In genomic region chr18:36769611-36770314, GRCh38 we compare ENCODE assay signal across 10 cellular contexts. TPM values are rescaled to one million over a fixed set of nuclear protein-coding genes. Genes with fewer than 3 reads are reported as not detected.
DNase-seq lines count a peak whose midpoint lies in the region; ATAC-seq, FAIRE-seq and TF ChIP-seq lines count a peak whose summit lies in the region.
"Had no signal": no experiment of that assay in that cellular context is flagged by ENCODE, and none has a peak within 500 bp of the region (broad histone marks: within the 10 kb centered on the region; RNA-seq: fewer than 3 reads in every experiment).

No MANE protein-coding gene starts in this region.

- peaks cover 3% of the 10 kb centered on the region for H3K27me3 Mint-ChIP-seq in glutamatergic neuron (ENCODE audit: unreplicated experiment)

- H3K4me3 ChIP-seq in A549 (no peak overlapping the region), GM12865 (ENCODE audit: low read depth, low read length) (no peak overlapping the region), Peyer's patch (no peak overlapping the region)

- H3K4me1 ChIP-seq in A549 = no peaks in the 10 kb centered on the region
- H3K4me1 ChIP-seq in Peyer's patch = no peaks in the 10 kb centered on the region

- TF ChIP-seq CTCF in A549 (IDR thresholded peaks at IDR 0.05) = peak; percentile 20; the same call in 2 of the 3 replicates
- TF ChIP-seq CTCF in GM12865 (IDR thresholded peaks at IDR 0.05; ENCODE audit: insufficient read depth, low read depth, low read length, missing control alignments) = peak; percentile 53
- peak in 4 of 6 experiments; percentile 6 to 24 (median 23) for TF ChIP-seq CTCF in Peyer's patch (IDR thresholded peaks at IDR 0.05)
- peak; percentile 22 for TF ChIP-seq CTCF in glutamatergic neuron (IDR thresholded peaks at IDR 0.05; ENCODE audit: partially characterized antibody, unreplicated experiment)

- 39% methylated on average over 5 of the region's 6 CpGs for WGBS in A549 (ENCODE audit: missing lambda C conversion rate)

- FAIRE-seq in A549 (lab: Jason Lieb, UNC) = no peak

- peak in 1 of 2 experiments; percentile 23; a peak in 1 of 5 replicates for TF ChIP-seq RAD21 in A549 (conservative IDR thresholded peaks at IDR 0.05 in 1 of 2, IDR thresholded peaks at IDR 0.05 in 1 of 2)

- POLR2A ChIA-PET in A549 (lab: Yijun Ruan, JAX) = no interaction called here

- no peaks in the 10 kb centered on the region for H3K36me3 Mint-ChIP-seq in glutamatergic neuron (ENCODE audit: unreplicated experiment)
- H3K36me3 Mint-ChIP-seq: activated naive CD4-positive, alpha-beta T cell treated with anti-CD3 and anti-CD28 coated beads, Interleukin-2, amount 50 U/mL, for 72 hours had no signal

- H3K4me1 Mint-ChIP-seq in glutamatergic neuron (ENCODE audit: low read depth, unreplicated experiment) = no peaks in the 10 kb centered on the region

- peak; percentile 16 to 22 for DNase-seq in A549 (ENCODE audit: low read depth in 1 of 2, low spot score in 1 of 2)
- peak; percentile 39 for DNase-seq in GM12865 (ENCODE audit: low read depth)
- DNase-seq in Peyer's patch = no peak
- no peak for DNase-seq in glutamatergic neuron
- no peak for DNase-seq in effector CD8-positive, alpha-beta T cell (lab: John Stamatoyannopoulos, UW)
- no peak for DNase-seq in GM19238 (ENCODE audit: insufficient read length, low spot score)
- no peak for DNase-seq in SKM-1 (lab: John Stamatoyannopoulos, UW; ENCODE audit: unreplicated experiment)

- no peaks in the 10 kb centered on the region for H3K9me3 Mint-ChIP-seq in glutamatergic neuron (ENCODE audit: unreplicated experiment)
- H3K9me3 Mint-ChIP-seq: activated naive CD4-positive, alpha-beta T cell treated with anti-CD3 and anti-CD28 coated beads, Interleukin-2, amount 50 U/mL, for 72 hours had no signal

- H3K27ac ChIP-seq in A549 = no peak overlapping the region
- no peak overlapping the region for H3K27ac ChIP-seq in Peyer's patch
- H3K27ac ChIP-seq: RWPE1 had no signal

- no peaks in the 10 kb centered on the region for H3K36me3 ChIP-seq in Peyer's patch

- H3K9me3 ChIP-seq in A549 (no peaks in the 10 kb centered on the region), Peyer's patch (no peaks in the 10 kb centered on the region)

- TF ChIP-seq EP300 in A549 (IDR thresholded peaks at IDR 0.05) = no peak

- TF ChIP-seq POLR2A in A549 (IDR thresholded peaks at IDR 0.05; ENCODE audit: low read length) (no peak), Peyer's patch (IDR thresholded peaks at IDR 0.05) (no peak)

- H3K4me3 Mint-ChIP-seq in glutamatergic neuron (ENCODE audit: unreplicated experiment) = no peak overlapping the region

- no peaks in the 10 kb centered on the region for H3K27me3 ChIP-seq in Peyer's patch

- H3K27ac Mint-ChIP-seq in glutamatergic neuron (ENCODE audit: unreplicated experiment) = no peak overlapping the region
- H3K27ac Mint-ChIP-seq: activated naive CD4-positive, alpha-beta T cell treated with anti-CD3 and anti-CD28 coated beads, Interleukin-2, amount 50 U/mL, for 72 hours had no signal

- no peak overlapping the region for H3K4me2 ChIP-seq in A549

- CTCF ChIA-PET in A549 (lab: Yijun Ruan, JAX) = interaction anchor here (1.0 kb wide), 2 partner anchors 39 to 82 kb away, joined by 3 read pairs; no protein-coding TSS in a partner anchor

- ATAC-seq in A549 (peak in 1 of 2 experiments; percentile 84; a peak in 3 of 6 replicates), HG03565 (IDR thresholded peaks at IDR 0.05; ENCODE audit: unreplicated experiment) (no peak)

TF ChIP-seq in A549, 52 proteins besides CTCF, POLR2A, EP300 and RAD21:
- no peak for TF ChIP-seq E2F6 (IDR thresholded peaks at IDR 0.05; ENCODE audit: borderline replicate concordance, low read depth)
- no peak for TF ChIP-seq ZFP36 (IDR thresholded peaks at IDR 0.05; ENCODE audit: borderline replicate concordance, partially characterized antibody)
- no peak for TF ChIP-seq KDM5A (IDR thresholded peaks at IDR 0.05)
- no peak for TF ChIP-seq FOSB (CRISPR knock-in tag; IDR thresholded peaks at IDR 0.05)
- TF ChIP-seq EHF (CRISPR knock-in tag; IDR thresholded peaks at IDR 0.05) = no peak
- TF ChIP-seq CBX2 (IDR thresholded peaks at IDR 0.05; ENCODE audit: borderline replicate concordance, low read depth) = no peak
- TF ChIP-seq NPAS2 (CRISPR knock-in tag; IDR thresholded peaks at IDR 0.05; ENCODE audit: borderline replicate concordance) = no peak
- TF ChIP-seq RARB (CRISPR knock-in tag; IDR thresholded peaks at IDR 0.05) = no peak
- TF ChIP-seq RNF2 (IDR thresholded peaks at IDR 0.05; ENCODE audit: borderline replicate concordance, low read depth) = no peak
- no peak for TF ChIP-seq GATA3 (IDR thresholded peaks at IDR 0.05; ENCODE audit: borderline replicate concordance)
- no peak for TF ChIP-seq MAFK (IDR thresholded peaks at IDR 0.05; ENCODE audit: partially characterized antibody)
- no peak for TF ChIP-seq BHLHE40 (IDR thresholded peaks at IDR 0.05; ENCODE audit: low read depth, low read length)
- TF ChIP-seq, protein P1, sequence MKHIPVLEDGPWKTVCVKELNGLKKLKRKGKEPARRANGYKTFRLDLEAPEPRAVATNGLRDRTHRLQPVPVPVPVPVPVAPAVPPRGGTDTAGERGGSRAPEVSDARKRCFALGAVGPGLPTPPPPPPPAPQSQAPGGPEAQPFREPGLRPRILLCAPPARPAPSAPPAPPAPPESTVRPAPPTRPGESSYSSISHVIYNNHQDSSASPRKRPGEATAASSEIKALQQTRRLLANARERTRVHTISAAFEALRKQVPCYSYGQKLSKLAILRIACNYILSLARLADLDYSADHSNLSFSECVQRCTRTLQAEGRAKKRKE (CRISPR knock-in tag; IDR thresholded peaks at IDR 0.05; ENCODE audit: low read depth) = no peak
- TF ChIP-seq HOXA7 (CRISPR knock-in tag; IDR thresholded peaks at IDR 0.05) = no peak
- TF ChIP-seq PHF8 (IDR thresholded peaks at IDR 0.05; ENCODE audit: borderline replicate concordance, low read depth) = no peak
- no peak for TF ChIP-seq HEYL (CRISPR knock-in tag; IDR thresholded peaks at IDR 0.05)
- no peak for TF ChIP-seq TFCP2L1 (CRISPR knock-in tag; IDR thresholded peaks at IDR 0.05)
- TF ChIP-seq JUNB (IDR thresholded peaks at IDR 0.05) = no peak
- no peak for TF ChIP-seq SMC3 (IDR thresholded peaks at IDR 0.05)
- TF ChIP-seq ESRRA (IDR thresholded peaks at IDR 0.05; ENCODE audit: borderline replicate concordance, low read length) = no peak
TF ChIP-seq in A549: peak in this region for 0.

RNA-seq across cellular contexts. Expression of gene TPGS2, which starts 59.0 kb away (rescaled TPM):
- polyA plus RNA-seq in A549 (2011; rRNA removed) (143 and 187 TPM in 2 replicates), A549 (2017; fragmentation: RNase III; extraction: RNeasy Plus Mini Kit Qiagen cat#74134 plus additional on column Dnase treatment) (71.9 to 73.3 TPM (median 73.1 TPM) in 3 replicates)
- 117 and 140 TPM in 2 replicates for polyA plus RNA-seq in A549 (2012; cell fraction: cytosol; rRNA removed)
- polyA plus RNA-seq in A549 (2012; cell fraction: nucleus; rRNA removed) = 34.4 and 44.0 TPM in 2 replicates
- 142 and 145 TPM in 2 replicates for polyA minus RNA-seq in A549 (2011; rRNA and poly(A)+ RNA removed)
- total RNA-seq in Peyer's patch (10 to 100 TPM; 32.1 to 87.9 (median 58.2) TPM), glutamatergic neuron (ENCODE audit: unreplicated experiment) (166 TPM)

RNA-seq across cellular contexts. Expression of gene KIAA1328, which starts 59.2 kb away (rescaled TPM):
- polyA plus RNA-seq in A549 (2011; rRNA removed) (3.9 and 4.0 TPM in 2 replicates), A549 (2017; fragmentation: RNase III; extraction: RNeasy Plus Mini Kit Qiagen cat#74134 plus additional on column Dnase treatment) (1.5 to 2.1 TPM (median 1.7 TPM) in 3 replicates)
- polyA plus RNA-seq in A549 (2012; cell fraction: cytosol; rRNA removed) = 1.1 and 1.2 TPM in 2 replicates
- 0.96 and 2.3 TPM in 2 replicates for polyA plus RNA-seq in A549 (2012; cell fraction: nucleus; rRNA removed)
- polyA minus RNA-seq in A549 (2011; rRNA and poly(A)+ RNA removed) = 6.7 and 7.4 TPM in 2 replicates
- total RNA-seq in Peyer's patch (10 to 100 TPM; 15.4 to 51.2 (median 18.8) TPM), glutamatergic neuron (ENCODE audit: unreplicated experiment) (9.5 TPM)

Comparison
In these comparisons a context has a peak if more than half of its experiments do, and no peak if none do; other contexts are left out.
1. DNase-seq: peak in A549 (2 of 2) and GM12865 (single experiment); none in Peyer's patch (0 of 3), glutamatergic neuron (single experiment), effector CD8-positive, alpha-beta T cell (single experiment), GM19238 (single experiment) and SKM-1 (single experiment).
2. Peak in every context shown above with its lines, with median percentiles within 50 percentile points of each other: CTCF ChIP-seq.